ENCODE assay signal across 19 cellular contexts in genomic region chr11:10913075-10913474, GRCh38. TPM values are rescaled to one million over a fixed set of nuclear protein-coding genes. Genes with fewer than 3 reads are reported as not detected.
DNase-seq lines count a peak whose midpoint lies in the region; ATAC-seq, FAIRE-seq and TF ChIP-seq lines count a peak whose summit lies in the region.
"Had no signal": no experiment of that assay in that cellular context is flagged by ENCODE, and none has a peak within 500 bp of the region (broad histone marks: within the 10 kb centered on the region; RNA-seq: fewer than 3 reads in every experiment).

No MANE protein-coding gene starts in this region.

- peak; percentile 80 for ATAC-seq in left ventricle myocardium superior
- no peak for ATAC-seq in stimulated activated naive CD8-positive, alpha-beta T cell treated with anti-CD3 and anti-CD28 coated beads, Interleukin-15, Interleukin-2, amounts not matched to agents 100 U/mL and 50 U/mL, for 24 hours
- ATAC-seq in esophagus mucosa = no peak
- ATAC-seq: K562 had no signal

- intact Hi-C loops in left ventricle myocardium superior (cut with micrococcal nuclease) = loop anchor here (5.0 kb wide), 1 partner anchor 101 kb away; no protein-coding TSS in a partner anchor
- intact Hi-C loops in ascending aorta (cut with DNase I) = no loop called here

- in situ Hi-C loops in GM23248 (cut with MboI) = no loop called here

- H3K79me1 ChIP-seq in H1 (ENCODE audit: low read depth, low read length) = no peaks in the 10 kb centered on the region

- H3K56ac ChIP-seq in H1 (replicated peaks; ENCODE audit: insufficient read length, low read depth, low read length) = no peak overlapping the region

- no peak overlapping the region for H3K14ac ChIP-seq in H1 (ENCODE audit: insufficient read length)

- no peaks in the 10 kb centered on the region for H3K27me3 ChIP-seq in GM23248 (replicated peaks; ENCODE audit: insufficient read depth)
- H3K27me3 ChIP-seq in H1 (replicated peaks in 1 of 4; ENCODE audit: control insufficient read depth in 3 of 4, extremely low read depth in 1 of 4, insufficient read depth in 3 of 4, low read length in 3 of 4) = no peaks in the 10 kb centered on the region
- H3K27me3 ChIP-seq in ascending aorta = no peaks in the 10 kb centered on the region
- H3K27me3 ChIP-seq: BLaER1, MG63, SJSA1 had no signal

- H2AK5ac ChIP-seq in H1 (ENCODE audit: low read depth, low read length) = peak overlapping the region; percentile 10; the same call in 1 of the 2 replicates

- no peak overlapping the region; the same call in 1 of the 2 replicates for H3K18ac ChIP-seq in H1 (ENCODE audit: extremely low read depth, low read length)

- H3K9me3 ChIP-seq in GM23248 (ENCODE audit: low read depth) (no peaks in the 10 kb centered on the region), H1 (ENCODE audit: insufficient read depth in 2 of 2, low read depth in 1 of 2, low read length in 1 of 2) (peaks cover 8 to 10% of the 10 kb centered on the region in 2 experiments; a peak in 3 of 4 replicates), ascending aorta (no peaks in the 10 kb centered on the region)
- H3K9me3 ChIP-seq: MG63, SJSA1 had no signal

- H4K20me1 ChIP-seq in GM23248 (ENCODE audit: insufficient read depth) (no peaks in the 10 kb centered on the region), H1 (replicated peaks in 1 of 2; ENCODE audit: control insufficient read depth in 1 of 2, insufficient read depth in 2 of 2, low read length in 2 of 2) (no peaks in the 10 kb centered on the region)
- H4K20me1 ChIP-seq: BLaER1 had no signal

- no peak overlapping the region for H2BK20ac ChIP-seq in H1 (ENCODE audit: low read length)

- DNase-seq in GM23248 (peak; percentile 41), NCI-H446 (lab: John Stamatoyannopoulos, UW) (peak; percentile 31 to 88), H1 (ENCODE audit: low read depth in 1 of 2, low spot score in 2 of 2) (no peak), left ventricle myocardium superior (no peak), ascending aorta (ENCODE audit: low spot score in 2 of 2) (no peak), ecto neural progenitor cell (ENCODE audit: low spot score) (no peak)
- DNase-seq in stimulated activated naive CD8-positive, alpha-beta T cell treated with anti-CD3 and anti-CD28 coated beads, Interleukin-15, Interleukin-2, amounts not matched to agents 100 U/mL and 50 U/mL, for 24 hours = no peak
- DNase-seq: CD4-positive, CD25-positive, alpha-beta regulatory T cell; HCEC 1CT; MG63; NCI-H2029 had no signal

- TF ChIP-seq EP300 in H1 (IDR thresholded peaks at IDR 0.05; ENCODE audit: borderline replicate concordance in 1 of 2, low read depth in 2 of 2, low read length in 2 of 2) = no peak

- H4K8ac ChIP-seq in H1 (ENCODE audit: extremely low read depth, insufficient read depth, low read length) = no peak overlapping the region

- H4K91ac ChIP-seq in H1 (replicated peaks; ENCODE audit: insufficient read length, low read length) = no peak overlapping the region

- H3K9ac ChIP-seq in GM23248 (no peak overlapping the region), H1 (replicated peaks in 1 of 4; ENCODE audit: extremely low read depth in 1 of 4, low read depth in 3 of 4, low read length in 3 of 4) (no peak overlapping the region)
- H3K9ac ChIP-seq: BLaER1 had no signal

- no peaks in the 10 kb centered on the region for H3K9me2 ChIP-seq in GM23248 (ENCODE audit: insufficient read depth)

- peaks cover 3% of the 10 kb centered on the region; the same call in 1 of the 2 replicates for H3K23me2 ChIP-seq in H1 (ENCODE audit: low read depth, low read length)

- H3K79me2 ChIP-seq in GM23248 (ENCODE audit: insufficient read depth) (no peaks in the 10 kb centered on the region), H1 (ENCODE audit: control insufficient read depth in 1 of 2, insufficient read depth in 2 of 2, low read length in 2 of 2) (no peaks in the 10 kb centered on the region)

- CTCF ChIA-PET in H1 (lab: Charles Lee; ENCODE audit: partially characterized antibody) = interaction anchor here (0.6 to 2.3 kb wide), 7 partner anchors 12 to 1082 kb away, joined by 3 to 8 read pairs (median 3); no protein-coding TSS in a partner anchor

- peak overlapping the region; percentile 11; the same call in 1 of the 2 replicates for H2BK12ac ChIP-seq in H1 (ENCODE audit: low read depth, low read length)

- H3K4me1 ChIP-seq in GM23248 (ENCODE audit: insufficient read depth) = peaks cover 32% of the 10 kb centered on the region
- peaks cover under 1 to 19% (median 3%) of the 10 kb centered on the region in 4 experiments; a peak in 3 of 7 replicates for H3K4me1 ChIP-seq in H1 (replicated peaks in 1 of 4; ENCODE audit: control insufficient read depth in 3 of 4, insufficient read depth in 4 of 4, low read length in 3 of 4)
- H3K4me1 ChIP-seq in ascending aorta = no peaks in the 10 kb centered on the region
- H3K4me1 ChIP-seq: BLaER1 had no signal

- no peak overlapping the region for H2BK120ac ChIP-seq in H1 (replicated peaks; ENCODE audit: low read depth, low read length)

- H3K4me3 ChIP-seq in GM23248 (no peak overlapping the region), H1 (ENCODE audit: extremely low read depth in 1 of 4, insufficient read depth in 2 of 4, low read depth in 3 of 4, low read length in 4 of 4) (no peak overlapping the region), ascending aorta (no peak overlapping the region)
- H3K4me3 ChIP-seq: BLaER1, K562, MG63, SJSA1 had no signal

- TF ChIP-seq CTCF in H1 (IDR thresholded peaks at IDR 0.05; ENCODE audit: control extremely low read depth in 1 of 3, insufficient read depth in 1 of 3, low read depth in 1 of 3, low read length in 3 of 3) (no peak), ascending aorta (IDR thresholded peaks at IDR 0.05) (no peak)

- FAIRE-seq in H1 (lab: Jason Lieb, UNC) = no peak
- FAIRE-seq: A204.1, D721Med, GM18507, HTR-8/SVneo, K562 had no signal

- TF ChIP-seq POLR2A in H1 (IDR thresholded peaks at IDR 0.05; ENCODE audit: control extremely low read depth in 1 of 2, low read depth in 2 of 2, low read length in 2 of 2) = no peak

- H4K5ac ChIP-seq in H1 (ENCODE audit: insufficient read length, low read depth, low read length) = no peak overlapping the region

- H2BK5ac ChIP-seq in H1 (ENCODE audit: low read depth, low read length) = no peak overlapping the region

- H3K4ac ChIP-seq in H1 (replicated peaks; ENCODE audit: insufficient read length, low read depth, low read length) = no peak overlapping the region

- H3K27ac ChIP-seq in GM23248 = no peak overlapping the region
- no peak overlapping the region for H3K27ac ChIP-seq in H1 (ENCODE audit: low read depth, low read length)
- no peak overlapping the region for H3K27ac ChIP-seq in ascending aorta
- H3K27ac ChIP-seq: BLaER1, SJSA1 had no signal

- no peak for TF ChIP-seq RAD21 in H1 (IDR thresholded peaks at IDR 0.05 in 1 of 2, conservative IDR thresholded peaks at IDR 0.05 in 1 of 2; ENCODE audit: low read depth in 2 of 2, low read length in 2 of 2)

- no peak overlapping the region for H3K4me2 ChIP-seq in GM23248 (ENCODE audit: unreplicated experiment)
- H3K4me2 ChIP-seq in H1 (ENCODE audit: insufficient read depth in 1 of 2, low read depth in 2 of 2, low read length in 2 of 2) = no peak overlapping the region; a peak in 1 of 4 replicates
- H3K4me2 ChIP-seq: BLaER1 had no signal

- H3K23ac ChIP-seq in H1 (ENCODE audit: insufficient read length) = no peak overlapping the region

- H2BK15ac ChIP-seq in H1 (ENCODE audit: low read length) = no peak overlapping the region

- H2AFZ ChIP-seq in GM23248 = no peak overlapping the region
- H2AFZ ChIP-seq in H1 (ENCODE audit: low read length) = no peak overlapping the region

- H3K36me3 ChIP-seq in GM23248 (ENCODE audit: low read depth) = no peaks in the 10 kb centered on the region
- H3K36me3 ChIP-seq in H1 (ENCODE audit: control insufficient read depth in 2 of 4, insufficient read depth in 4 of 4, low read length in 3 of 4) = no peaks in the 10 kb centered on the region
- H3K36me3 ChIP-seq in ascending aorta = no peaks in the 10 kb centered on the region
- H3K36me3 ChIP-seq: BLaER1, MG63, SJSA1 had no signal

- peaks cover 20% of the 10 kb centered on the region for H3F3A ChIP-seq in GM23248 (ENCODE audit: insufficient read depth)

- POLR2A ChIA-PET in H1 (lab: Charles Lee; ENCODE audit: partially characterized antibody) = interaction anchor here (0.5 to 1.2 kb wide), 3 partner anchors 64 to 113 kb away, joined by 3 read pairs; no protein-coding TSS in a partner anchor

- 20 to 21% methylated on average over 1 of the region's 1 CpG for WGBS in GM23248 (ENCODE audit: low coverage in 1 of 2, low lambda C conversion rate in 2 of 2, missing lambda C conversion rate in 2 of 2), 2 experiments
- WGBS in H1 (ENCODE audit: extremely low coverage in 1 of 2, insufficient coverage in 1 of 2, insufficient read length in 1 of 2, insufficient replicate concordance in 2 of 2, low coverage in 1 of 2, low lambda C conversion rate in 2 of 2, missing lambda C conversion rate in 1 of 2), 2 experiments = 100% methylated on average over 1 of the region's 1 CpG; no CpG with 5 or more reads in 1 of the 2 experiments

TF ChIP-seq in H1, 55 proteins besides CTCF, POLR2A, EP300 and RAD21 (continues in another document):
- TF ChIP-seq SUZ12 (IDR thresholded peaks at IDR 0.05; ENCODE audit: low read length) (no peak), ASH2L (IDR thresholded peaks at IDR 0.05; ENCODE audit: low read length) (no peak), YY1 (IDR thresholded peaks at IDR 0.05; ENCODE audit: low read depth, low read length) (no peak), SIN3A (conservative IDR thresholded peaks at IDR 0.05 in 1 of 2, IDR thresholded peaks at IDR 0.05 in 1 of 2; ENCODE audit: low read depth in 1 of 2, low read length in 2 of 2) (no peak), TCF12 (IDR thresholded peaks at IDR 0.05; ENCODE audit: low read depth, low read length) (no peak), TBP (IDR thresholded peaks at IDR 0.05; ENCODE audit: low read depth, low read length) (no peak), CEBPB (IDR thresholded peaks at IDR 0.05; ENCODE audit: low read depth, low read length) (no peak), KDM4A (IDR thresholded peaks at IDR 0.05; ENCODE audit: low read depth, low read length, severe bottlenecking) (no peak), JUN (IDR thresholded peaks at IDR 0.05; ENCODE audit: low read depth, low read length) (no peak)

RNA-seq across cellular contexts. Expression of gene ZBED5, which starts 55.2 kb away (rescaled TPM):
- 25.6 and 32.4 TPM in 2 replicates for total RNA-seq in GM23248 (2014; rRNA removed; shearing (Covaris generic))
- polyA plus RNA-seq in GM23248 (2016; fragmentation: Nextera tagmentation; extraction: Ambion mirVana) (27.7 and 27.8 TPM in 2 replicates), H1 (2011; rRNA removed) (47.9 and 94.7 TPM in 2 replicates)
- 48.7 and 54.2 TPM in 2 replicates for total RNA-seq in H1 (2021; fragmentation: NEBNext Ultra II Directional; extraction: Animal tissue kit (Norgen Biotek cat#: 25700))
- polyA plus RNA-seq in H1 (2011; cell fraction: cytosol; rRNA removed) = 39.7 TPM
- 31.1 TPM for polyA plus RNA-seq in H1 (2011; cell fraction: nucleus; rRNA removed)
- polyA plus RNA-seq in H1 (2012, experiment 1 of 2) = 28.8 to 48.3 TPM (median 33.8 TPM) in 4 replicates
- 4.4 TPM for polyA plus RNA-seq in H1 (2012, experiment 2 of 2)
- 43.7 TPM for polyA plus RNA-seq in H1 (2013, experiment 1 of 2)
- 43.6 TPM for polyA plus RNA-seq in H1 (2013, experiment 2 of 2)
- polyA minus RNA-seq in H1 (2011; rRNA and poly(A)+ RNA removed) = 147 and 161 TPM in 2 replicates
- polyA minus RNA-seq in H1 (2011; cell fraction: cytosol; rRNA and poly(A)+ RNA removed) = 66.1 TPM
- polyA minus RNA-seq in H1 (2011; cell fraction: nucleus; rRNA and poly(A)+ RNA removed) = 120 TPM
- total RNA-seq in left ventricle myocardium superior (41.7 TPM), ascending aorta (7.8 TPM), esophagus mucosa (16.5 TPM)

Comparison
In these comparisons a context has a peak if more than half of its experiments do, and no peak if none do; other contexts are left out.
1. DNase-seq: peak in GM23248 (single experiment) and NCI-H446 (2 of 2); none in H1 (0 of 2), left ventricle myocardium superior (single experiment), ascending aorta (0 of 2), stimulated activated naive CD8-positive, alpha-beta T cell treated with anti-CD3 and anti-CD28 coated beads, Interleukin-15, Interleukin-2, amounts not matched to agents 100 U/mL and 50 U/mL, for 24 hours (single experiment) and ecto neural progenitor cell (single experiment).